ENCODE assay signal across 8 cellular contexts in genomic region chr9:108142504-108143201, GRCh38.
DNase-seq lines count a peak whose midpoint lies in the region; ATAC-seq and TF ChIP-seq lines count a peak whose summit lies in the region.

No MANE protein-coding gene starts in this region.

- no peaks in the 10 kb centered on the region for H3K27me3 ChIP-seq in lung (ENCODE audit: control insufficient read depth, insufficient read depth)

- TF ChIP-seq CTCF in lung (IDR thresholded peaks at IDR 0.05; ENCODE audit: control extremely low read depth, extremely low read depth): no peak

- H3K27ac ChIP-seq in lung (ENCODE audit: low read depth in 1 of 2, low read length in 1 of 2) (peak overlapping the region; percentile 52 to 68), substantia nigra (ENCODE audit: low read depth, low read length, poor library complexity, severe bottlenecking) (peak overlapping the region; percentile 56)

- ATAC-seq in lung (ENCODE audit: insufficient read depth, low FRiP score) (peak; percentile 56), HG03039 (IDR thresholded peaks at IDR 0.05; ENCODE audit: unreplicated experiment) (no peak)

- no peak overlapping the region for H3K4me3 ChIP-seq in lung

- 23 to 24% methylated on average over 10 of the region's 10 CpGs for WGBS in lung, 2 donors

- H3K9me3 ChIP-seq in lung (ENCODE audit: control insufficient read depth in 2 of 2, insufficient read depth in 1 of 2, low read length in 1 of 2): peaks cover 0 to 3% of the 10 kb centered on the region in 2 donors

- H3K36me3 ChIP-seq in lung (ENCODE audit: control insufficient read depth in 2 of 2, insufficient read depth in 2 of 2, low read length in 2 of 2): no peaks in the 10 kb centered on the region

- peaks cover 0 to 6% of the 10 kb centered on the region in 2 donors for H3K4me1 ChIP-seq in lung (ENCODE audit: control insufficient read depth in 2 of 2, insufficient read depth in 2 of 2, low read length in 2 of 2)

- peak; percentile 63 for DNase-seq in LHCN-M2 (ENCODE audit: low read depth)
- DNase-seq in epidermal melanocyte (ENCODE audit: insufficient read length, low spot score): peak; percentile 54
- peak; percentile 59 for DNase-seq in lung (ENCODE audit: low spot score)
- peak in 48 of 49 donors; percentile 2 to 87 (median 54) for DNase-seq in substantia nigra (lab: John Stamatoyannopoulos, UW)
- no peak for DNase-seq in SHP77 (lab: John Stamatoyannopoulos, UW)
- no peak for DNase-seq in stimulated activated CD4-positive, alpha-beta T cell treated with anti-CD3 and anti-CD28 coated beads, Interleukin-4, amount 100 ng/mL, for 4 hours
- DNase-seq in NCI-H446 treated with DMSO at 0.1 percent for 48 hours (lab: John Stamatoyannopoulos, UW): no peak

Comparison
In these comparisons a context has a peak if more than half of its experiments do, and no peak if none do; other contexts are left out.
1. DNase-seq: peak in LHCN-M2 (single experiment), epidermal melanocyte (single experiment), lung (single experiment) and substantia nigra (48 of 49); none in SHP77 (0 of 2), stimulated activated CD4-positive, alpha-beta T cell treated with anti-CD3 and anti-CD28 coated beads, Interleukin-4, amount 100 ng/mL, for 4 hours (0 of 2) and NCI-H446 treated with DMSO at 0.1 percent for 48 hours (single experiment).